In the genomic region with DNA sequence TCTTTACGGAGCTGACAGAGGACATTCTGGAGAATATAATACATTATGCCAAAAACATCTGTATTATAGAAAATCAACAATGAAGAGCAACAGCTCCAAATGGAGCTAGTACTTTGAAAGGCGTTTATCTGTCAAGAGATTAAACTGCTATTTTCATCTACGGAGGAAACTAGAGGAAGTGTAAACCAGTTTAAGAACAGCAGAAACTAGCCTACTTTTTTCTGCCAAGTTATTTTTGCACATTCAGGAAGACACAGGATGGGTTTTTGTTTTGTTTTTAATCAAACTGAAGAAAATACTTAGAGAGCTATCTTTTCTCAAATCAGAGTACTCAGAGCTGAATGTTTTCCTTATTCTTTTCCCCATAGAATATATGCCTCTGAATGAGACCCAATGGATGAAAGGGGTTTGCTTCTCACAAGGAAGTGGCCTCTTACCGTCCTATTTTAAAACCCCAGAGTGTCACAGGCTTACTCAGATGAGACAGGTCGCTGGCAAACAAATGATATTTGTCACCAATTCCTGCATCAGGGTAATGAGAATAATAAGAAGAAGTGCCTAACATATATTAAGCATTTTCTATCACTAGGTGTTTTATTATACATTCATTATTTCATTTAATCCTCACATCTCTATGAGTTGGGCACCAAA, we compare ENCODE assay signal across 11 cellular contexts.
DNase-seq lines count a peak whose midpoint lies in the region; ATAC-seq lines count a peak whose summit lies in the region.
"Had no signal": no experiment of that assay in that cellular context is flagged by ENCODE, and none has a peak within 500 bp of the region (broad histone marks: within the 10 kb centered on the region; RNA-seq: fewer than 3 reads in every experiment).

No MANE protein-coding gene starts in this region.

- peak; percentile 34 for ATAC-seq in stimulated activated naive CD8-positive, alpha-beta T cell treated with anti-CD3 and anti-CD28 coated beads, Interleukin-15, Interleukin-2, amounts not matched to agents 100 U/mL and 50 U/mL, for 24 hours
- ATAC-seq in esophagus mucosa = no peak
- ATAC-seq: WTC11 had no signal

- H3K27me3 Mint-ChIP-seq in activated T-cell treated with anti-CD3 and anti-CD28 coated beads, Interleukin-2, amount 50 U/mL, for 24 hours = no peaks in the 10 kb centered on the region
- H3K27me3 Mint-ChIP-seq in activated naive CD8-positive, alpha-beta T cell treated with anti-CD3 and anti-CD28 coated beads for 36 hours = no peaks in the 10 kb centered on the region

- peaks cover 50% of the 10 kb centered on the region for H3K4me1 Mint-ChIP-seq in activated T-cell treated with anti-CD3 and anti-CD28 coated beads, Interleukin-2, amount 50 U/mL, for 24 hours (ENCODE audit: low read depth)
- peaks cover 25% of the 10 kb centered on the region for H3K4me1 Mint-ChIP-seq in activated naive CD8-positive, alpha-beta T cell treated with anti-CD3 and anti-CD28 coated beads for 36 hours

- no peaks in the 10 kb centered on the region for H3K36me3 Mint-ChIP-seq in activated T-cell treated with anti-CD3 and anti-CD28 coated beads, Interleukin-2, amount 50 U/mL, for 24 hours (ENCODE audit: low read depth)
- H3K36me3 Mint-ChIP-seq in activated naive CD8-positive, alpha-beta T cell treated with anti-CD3 and anti-CD28 coated beads for 36 hours = peaks cover 2% of the 10 kb centered on the region
- H3K36me3 Mint-ChIP-seq: WTC11 had no signal

- no peak overlapping the region for H3K4me3 Mint-ChIP-seq in activated T-cell treated with anti-CD3 and anti-CD28 coated beads, Interleukin-2, amount 50 U/mL, for 24 hours
- H3K4me3 Mint-ChIP-seq in activated naive CD8-positive, alpha-beta T cell treated with anti-CD3 and anti-CD28 coated beads for 36 hours = no peak overlapping the region
- H3K4me3 Mint-ChIP-seq: WTC11 had no signal

- peak overlapping the region; percentile 28 for H3K27ac Mint-ChIP-seq in activated T-cell treated with anti-CD3 and anti-CD28 coated beads, Interleukin-2, amount 50 U/mL, for 24 hours
- peak overlapping the region; percentile 46 for H3K27ac Mint-ChIP-seq in activated naive CD8-positive, alpha-beta T cell treated with anti-CD3 and anti-CD28 coated beads for 36 hours

- no peak for DNase-seq in activated T-cell treated with anti-CD3 and anti-CD28 coated beads, Interleukin-2, amount 50 U/mL, for 24 hours
- DNase-seq in activated T-cell treated with anti-CD3 and anti-CD28 coated beads, Interleukin-2, amount 50 U/mL, for 48 hours = no peak
- DNase-seq in MV-4-11 (lab: John Stamatoyannopoulos, UW) (peak; percentile 80), EL (no peak)
- DNase-seq in activated naive CD8-positive, alpha-beta T cell treated with anti-CD3 and anti-CD28 coated beads for 36 hours = no peak
- no peak for DNase-seq in stimulated activated naive CD8-positive, alpha-beta T cell treated with anti-CD3 and anti-CD28 coated beads, Interleukin-15, Interleukin-2, amounts not matched to agents 100 U/mL and 50 U/mL, for 24 hours
- no peak for DNase-seq in NK-92 treated with Interleukin-12 subunit alpha and Interleukin-12 subunit beta, amount 100 ng/mL, for 24 hours (lab: John Stamatoyannopoulos, UW)
- DNase-seq: effector CD4-positive, alpha-beta T cell; NCI-H1417 treated with DMSO at 0.1 percent for 48 hours had no signal

- peaks cover 2% of the 10 kb centered on the region for H3K9me3 Mint-ChIP-seq in activated T-cell treated with anti-CD3 and anti-CD28 coated beads, Interleukin-2, amount 50 U/mL, for 24 hours
- H3K9me3 Mint-ChIP-seq in activated naive CD8-positive, alpha-beta T cell treated with anti-CD3 and anti-CD28 coated beads for 36 hours = no peaks in the 10 kb centered on the region
- H3K9me3 Mint-ChIP-seq: WTC11 had no signal
